ENCODE assay signal across 8 cellular contexts in the genomic region with DNA sequence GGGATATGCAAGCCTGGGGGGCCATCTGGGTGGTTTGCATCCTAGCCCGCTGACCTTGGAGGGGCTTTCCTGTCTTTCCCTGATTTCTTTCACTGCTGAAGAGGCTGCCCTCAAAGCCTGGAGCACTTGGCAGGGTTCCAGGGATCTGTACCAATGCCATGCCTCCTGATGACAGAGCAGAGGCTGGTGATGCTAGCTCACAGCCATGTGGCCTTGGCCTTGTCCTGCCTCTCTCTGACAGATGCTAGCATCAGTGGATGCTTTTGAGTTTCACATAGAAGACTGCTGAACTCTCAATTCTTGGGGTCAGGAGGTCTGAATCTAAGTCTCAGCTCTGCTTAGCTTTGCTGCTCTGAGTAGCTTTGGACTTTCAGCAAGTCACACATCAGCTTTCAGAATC. TPM values are rescaled to one million over a fixed set of nuclear protein-coding genes. Genes with fewer than 3 reads are reported as not detected.
A peak's percentile ranks its signal among the peaks of the same experiment; 100 is the strongest.
DNase-seq lines count a peak whose midpoint lies in the region; ATAC-seq lines count a peak whose summit lies in the region.

No MANE protein-coding gene starts in this region.

- ATAC-seq in GM18520 (IDR thresholded peaks at IDR 0.05; ENCODE audit: unreplicated experiment) (peak; percentile 8), HG03460 (IDR thresholded peaks at IDR 0.05; ENCODE audit: unreplicated experiment) (peak; percentile 34), HG02884 (IDR thresholded peaks at IDR 0.05; ENCODE audit: unreplicated experiment) (no peak)

- no peaks in the 10 kb centered on the region for H3K9me3 ChIP-seq in adipocyte (ENCODE audit: control insufficient read depth, low read length)

- no peaks in the 10 kb centered on the region for H3K36me3 ChIP-seq in adipocyte (ENCODE audit: control insufficient read depth, insufficient read depth, low read length, severe bottlenecking)

- H3K9ac ChIP-seq in adipocyte (ENCODE audit: low read length), result peak overlapping the region; percentile 72

- no peak overlapping the region for H3K4me3 ChIP-seq in adipocyte (ENCODE audit: low read length)

- intact Hi-C loops in posterior vena cava (cut with DNase I), result no loop called here

- H3K27me3 ChIP-seq in adipocyte (replicated peaks; ENCODE audit: control insufficient read depth, insufficient read depth, low read length), result no peaks in the 10 kb centered on the region

- peaks cover 17% of the 10 kb centered on the region for H3K4me1 ChIP-seq in adipocyte (ENCODE audit: control insufficient read depth, insufficient read depth, low read length)

- DNase-seq in AG08396 (ENCODE audit: low spot score), result peak; percentile 25
- DNase-seq in adipocyte (ENCODE audit: low read depth), result no peak
- peak; percentile 84 for DNase-seq in posterior vena cava (ENCODE audit: low spot score)
- no peak for DNase-seq in activated CD4-positive, alpha-beta T cell treated with anti-CD3 and anti-CD28 coated beads, Interleukin-2, amount 50 U/mL, for 48 hours
- no peak for DNase-seq in NCI-H2081 treated with DMSO at 0.1 percent for 48 hours (lab: John Stamatoyannopoulos, UW)

RNA-seq across cellular contexts. Expression of a gene that starts 21.9 kb away (rescaled TPM):
- total RNA-seq in posterior vena cava, result 10 to 100 TPM; 28.8 to 31.8 TPM

Comparison
In these comparisons a context has a peak if more than half of its experiments do, and no peak if none do; other contexts are left out.
1. DNase-seq: peak in AG08396 (single experiment) and posterior vena cava (single experiment); none in adipocyte (single experiment), activated CD4-positive, alpha-beta T cell treated with anti-CD3 and anti-CD28 coated beads, Interleukin-2, amount 50 U/mL, for 48 hours (0 of 2) and NCI-H2081 treated with DMSO at 0.1 percent for 48 hours (single experiment).